17 cellular contexts compared by ENCODE assay signal in the genomic region with DNA sequence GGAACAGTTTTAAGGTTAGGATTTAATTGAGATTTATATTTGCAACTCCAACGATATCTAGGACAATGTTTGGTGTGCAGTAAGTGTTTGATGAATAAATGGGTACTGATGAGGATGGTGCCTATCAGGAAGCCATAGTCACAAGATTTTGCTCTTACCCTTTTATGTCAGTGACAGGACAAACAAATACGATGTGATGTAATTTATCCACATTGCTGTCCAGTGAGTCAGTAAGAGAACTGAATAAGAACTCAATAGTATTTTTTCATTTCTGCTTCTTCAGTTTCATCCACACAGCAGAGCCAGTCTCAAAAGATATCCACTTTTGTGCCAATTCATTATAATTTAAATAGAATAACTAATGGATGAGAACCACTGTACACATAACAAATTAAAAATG. TPM values are rescaled to one million over a fixed set of nuclear protein-coding genes. Genes with fewer than 3 reads are reported as not detected.
"Had no signal": no experiment of that assay in that cellular context is flagged by ENCODE, and none has a peak within 500 bp of the region (broad histone marks: within the 10 kb centered on the region; RNA-seq: fewer than 3 reads in every experiment).

No MANE protein-coding gene starts in this region.

- H3K36me3 ChIP-seq: upper lobe of right lung had no signal

- H3K27ac ChIP-seq: skin epidermis, testis, upper lobe of right lung had no signal

- ATAC-seq: effector memory CD8-positive, alpha-beta T cell; stimulated activated naive CD8-positive, alpha-beta T cell treated with anti-CD3 and anti-CD28 coated beads, Interleukin-15, amount 100 ng/mL, for 72 hours; upper lobe of right lung had no signal

- DNase-seq: activated CD4-positive, alpha-beta T cell treated with anti-CD3 and anti-CD28 coated beads, Interleukin-2, amount 10 ng/mL, durations not matched to agents 7 days and 5 days; activated CD4-positive, CD25-positive, alpha-beta regulatory T cell; activated CD8-positive, alpha-beta memory T cell treated with anti-CD3 and anti-CD28 coated beads for 24 hours; activated naive CD4-positive, alpha-beta T cell treated with anti-CD3 and anti-CD28 coated beads, Interleukin-2, amount 10 ng/mL, durations not matched to agents 7 days and 5 days; effector memory CD8-positive, alpha-beta T cell; erythroblast; glutamatergic neuron; stimulated activated CD4-positive, alpha-beta T cell treated with anti-CD3 and anti-CD28 coated beads, Interleukin-4, amount 100 ng/mL, for 4 hours; stimulated activated naive CD8-positive, alpha-beta T cell treated with anti-CD3 and anti-CD28 coated beads, Interleukin-15, amount 100 ng/mL, for 72 hours; testis; upper lobe of right lung had no signal

- FAIRE-seq: islet of Langerhans had no signal

- H3K4me1 ChIP-seq: testis, upper lobe of right lung had no signal

- H3K4me3 ChIP-seq: skin epidermis, testis, upper lobe of right lung had no signal

- H3K27me3 ChIP-seq: testis, upper lobe of right lung had no signal

- H3K9me3 ChIP-seq: testis, upper lobe of right lung had no signal

RNA-seq across cellular contexts. Expression of a gene that starts 18.5 kb away (rescaled TPM):
- total RNA-seq: activated CD4-positive, alpha-beta T cell treated with anti-CD3 and anti-CD28 coated beads, Interleukin-2, amount 10 ng/mL, durations not matched to agents 7 days and 5 days; fibroblast of villous mesenchyme; lower leg skin; mesothelial cell of epicardium; testis; upper lobe of right lung had no signal
- polyA plus RNA-seq: adipose tissue had no signal

RNA-seq across cellular contexts. Expression of a gene that starts 37.1 kb away (rescaled TPM):
- total RNA-seq: activated CD4-positive, alpha-beta T cell treated with anti-CD3 and anti-CD28 coated beads, Interleukin-2, amount 10 ng/mL, durations not matched to agents 7 days and 5 days; fibroblast of villous mesenchyme; lower leg skin; upper lobe of right lung had no signal
